In genomic region chr7:27116521-27116946, GRCh38 we compare ENCODE assay signal across 14 cellular contexts. TPM values are rescaled to one million over a fixed set of nuclear protein-coding genes. Genes with fewer than 3 reads are reported as not detected.
DNase-seq lines count a peak whose midpoint lies in the region; ATAC-seq and TF ChIP-seq lines count a peak whose summit lies in the region.
"Had no signal": no experiment of that assay in that cellular context is flagged by ENCODE, and none has a peak within 500 bp of the region (broad histone marks: within the 10 kb centered on the region; RNA-seq: fewer than 3 reads in every experiment).

No MANE protein-coding gene starts in this region.

- no peak for TF ChIP-seq EP300 in gastroesophageal sphincter (IDR thresholded peaks at IDR 0.05)
- TF ChIP-seq EP300 in sigmoid colon (IDR thresholded peaks at IDR 0.05): no peak

- H3K4me1 ChIP-seq in adrenal gland (replicated peaks in 1 of 2) (peaks cover 0 to 9% of the 10 kb centered on the region in 2 donors), gastroesophageal sphincter (peaks cover 0 to 52% (median 20%) of the 10 kb centered on the region in 3 donors), sigmoid colon (peaks cover 0 to 85% (median 70%) of the 10 kb centered on the region in 4 donors)

- DNase-seq in DMS79 treated with DMSO at 0.1 percent for 48 hours (lab: John Stamatoyannopoulos, UW) (peak; percentile 65), adrenal gland (peak in 1 of 7 donors; percentile 4), sigmoid colon (no peak), SKM-1 (lab: John Stamatoyannopoulos, UW; ENCODE audit: unreplicated experiment) (no peak), iPS-NIHi11 (ENCODE audit: low spot score) (no peak), middle frontal gyrus (ENCODE audit: extremely low spot score, low spot score) (no peak)
- DNase-seq in activated CD4-positive, alpha-beta T cell treated with anti-CD3 and anti-CD28 coated beads for 48 hours: no peak
- DNase-seq: activated CD4-positive, alpha-beta T cell treated with anti-CD3 and anti-CD28 coated beads for 4 hours; hippocampal formation; NCI-H226; RPMI8226; stimulated activated CD8-positive, alpha-beta memory T cell treated with anti-CD3 and anti-CD28 coated beads, Interleukin-4, amount 100 ng/mL, for 48 hours; T-helper 17 cell had no signal

- 44 to 62% (median 52%) methylated on average over 4 of the region's 4 CpGs for WGBS in adrenal gland, 4 donors
- 3 to 10% methylated on average over 4 of the region's 4 CpGs for WGBS in gastroesophageal sphincter (ENCODE audit: low coverage in 1 of 2), 2 donors
- 7 to 55% methylated on average over 4 of the region's 4 CpGs for WGBS in sigmoid colon, 2 donors

- TF ChIP-seq CTCF in adrenal gland (IDR thresholded peaks at IDR 0.05) (no peak), gastroesophageal sphincter (IDR thresholded peaks at IDR 0.05) (no peak), sigmoid colon (IDR thresholded peaks at IDR 0.05) (no peak)

- intact Hi-C loops in adrenal gland (cut with DNase I): no loop called here
- intact Hi-C loops in sigmoid colon (cut with DNase I): no loop called here

- no peaks in the 10 kb centered on the region for H3K27me3 ChIP-seq in adrenal gland
- no peaks in the 10 kb centered on the region for H3K27me3 ChIP-seq in gastroesophageal sphincter
- H3K27me3 ChIP-seq in sigmoid colon: no peaks in the 10 kb centered on the region

- H3K27ac ChIP-seq in adrenal gland (peak overlapping the region in 4 of 5 donors; percentile 36 to 91 (median 68)), gastroesophageal sphincter (peak overlapping the region; percentile 90 to 99 (median 98)), sigmoid colon (peak overlapping the region; percentile 93 to 99 (median 94))

- ATAC-seq in gastroesophageal sphincter: no peak
- ATAC-seq: T-helper 17 cell had no signal

- TF ChIP-seq POLR2A in adrenal gland (IDR thresholded peaks at IDR 0.05) (no peak), gastroesophageal sphincter (IDR thresholded peaks at IDR 0.05) (no peak), sigmoid colon (IDR thresholded peaks at IDR 0.05) (no peak)

- H3K36me3 ChIP-seq in adrenal gland (replicated peaks in 1 of 2): no peaks in the 10 kb centered on the region
- no peaks in the 10 kb centered on the region for H3K36me3 ChIP-seq in gastroesophageal sphincter
- peaks cover 0 to 1% (median 0%) of the 10 kb centered on the region in 4 donors for H3K36me3 ChIP-seq in sigmoid colon

- H3K4me3 ChIP-seq in adrenal gland (peak overlapping the region in 1 of 4 donors; percentile 44), gastroesophageal sphincter (peak overlapping the region; percentile 60 to 79), sigmoid colon (peak overlapping the region; percentile 4 to 60 (median 47))

- no peaks in the 10 kb centered on the region for H3K9me3 ChIP-seq in adrenal gland (replicated peaks in 1 of 3)
- H3K9me3 ChIP-seq in gastroesophageal sphincter: no peaks in the 10 kb centered on the region
- H3K9me3 ChIP-seq in sigmoid colon: no peaks in the 10 kb centered on the region

RNA-seq across cellular contexts. Expression of gene HOXA4, which starts 14.0 kb away (rescaled TPM):
- total RNA-seq in adrenal gland (10 to 100 TPM in 1 of 8 donors, 1 to 10 TPM in 7; 3.5 to 10.9 (median 5.6) TPM), gastroesophageal sphincter (10 to 100 TPM in 3 of 4 donors, 1 to 10 TPM in 1; 8.6 to 20.2 (median 15.3) TPM), sigmoid colon (1 to 10 TPM; 2.0 to 4.2 (median 2.9) TPM)
- polyA plus RNA-seq in adrenal gland (10 to 100 TPM in 2 of 3 donors, 1 to 10 TPM in 1; 9.3 to 12.6 (median 11.3) TPM), sigmoid colon (1 to 10 TPM in 2 of 3 donors, not detected in 1; 1.8 to 4.8 TPM)

RNA-seq across cellular contexts. Expression of gene HOXA2, which starts 14.1 kb away (rescaled TPM):
- total RNA-seq in adrenal gland: 1 to 10 TPM in 5 of 8 donors, under 1 TPM in 2, not detected in 1; 0.41 to 1.9 (median 1.1) TPM
- polyA plus RNA-seq in adrenal gland: 1 to 10 TPM; 1.2 to 2.8 (median 2.0) TPM
- 1 to 10 TPM; 3.1 to 7.0 (median 5.0) TPM for total RNA-seq in gastroesophageal sphincter
- total RNA-seq in sigmoid colon: 1 to 10 TPM; 1.6 to 4.3 (median 3.2) TPM
- 1 to 10 TPM in 1 of 3 donors, under 1 TPM in 2; 0.60 to 1.9 (median 0.69) TPM for polyA plus RNA-seq in sigmoid colon
- total RNA-seq: T-helper 17 cell had no signal

RNA-seq across cellular contexts. Expression of gene HOXA1, which starts 20.7 kb away (rescaled TPM):
- 1 to 10 TPM in 2 of 8 donors, under 1 TPM in 5, not detected in 1; 0.18 to 1.1 (median 0.90) TPM for total RNA-seq in adrenal gland
- under 1 TPM; 0.30 to 0.97 (median 0.32) TPM for polyA plus RNA-seq in adrenal gland
- 1 to 10 TPM in 1 of 4 donors, under 1 TPM in 2, not detected in 1; 0.23 to 2.3 (median 0.27) TPM for total RNA-seq in gastroesophageal sphincter
- 1 to 10 TPM in 2 of 4 donors, under 1 TPM in 2; 0.14 to 1.1 (median 0.95) TPM for total RNA-seq in sigmoid colon
- 1 to 10 TPM in 2 of 3 donors, under 1 TPM in 1; 0.69 to 2.4 (median 2.0) TPM for polyA plus RNA-seq in sigmoid colon

RNA-seq across cellular contexts. Expression of gene HOXA5, which starts 26.9 kb away (rescaled TPM):
- total RNA-seq in adrenal gland (100 to 1,000 TPM in 1 of 8 donors, 10 to 100 TPM in 7; 39.2 to 132 (median 65.7) TPM), gastroesophageal sphincter (10 to 100 TPM; 11.0 to 34.6 (median 29.3) TPM), sigmoid colon (10 to 100 TPM in 3 of 4 donors, 1 to 10 TPM in 1; 9.2 to 12.2 (median 11.2) TPM)
- polyA plus RNA-seq in adrenal gland (10 to 100 TPM; 21.8 to 42.0 (median 25.9) TPM), sigmoid colon (10 to 100 TPM in 1 of 3 donors, 1 to 10 TPM in 2; 3.2 to 14.3 (median 7.8) TPM)

RNA-seq across cellular contexts. Expression of gene HOXA6, which starts 31.0 kb away (rescaled TPM):
- total RNA-seq in adrenal gland (10 to 100 TPM in 7 of 8 donors, 1 to 10 TPM in 1; 8.5 to 27.2 (median 16.8) TPM), gastroesophageal sphincter (10 to 100 TPM in 1 of 4 donors, under 1 TPM in 1, not detected in 2; 0.46 to 12.7 TPM), sigmoid colon (1 to 10 TPM; 4.2 to 10.0 (median 4.5) TPM)
- polyA plus RNA-seq in adrenal gland (1 to 10 TPM; 1.3 to 5.6 (median 1.4) TPM), sigmoid colon (1 to 10 TPM in 2 of 3 donors, not detected in 1; 1.6 to 8.1 TPM)
- total RNA-seq: T-helper 17 cell had no signal
